Comparison of ENCODE assay signal across 27 cellular contexts in the genomic region with DNA sequence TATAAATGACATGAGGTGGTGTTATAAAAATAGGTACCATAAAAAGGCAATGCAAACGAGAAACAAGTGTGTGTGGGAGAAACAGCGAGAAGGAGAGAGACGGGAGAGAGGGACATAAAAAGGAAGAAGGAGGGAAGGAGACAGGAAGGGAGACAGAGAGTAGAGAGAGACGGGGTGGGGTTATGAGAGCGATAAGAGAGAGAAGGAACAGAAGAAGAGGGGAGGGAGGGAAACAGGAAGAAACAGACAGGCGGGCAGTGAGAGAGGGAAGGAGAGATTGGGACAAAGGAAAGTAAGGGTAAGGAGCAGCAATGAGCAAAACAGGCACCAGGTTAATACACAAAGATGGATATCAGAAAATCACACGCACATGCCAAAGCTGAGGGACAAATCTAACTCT.
"Had no signal": no experiment of that assay in that cellular context is flagged by ENCODE, and none has a peak within 500 bp of the region (broad histone marks: within the 10 kb centered on the region; RNA-seq: fewer than 3 reads in every experiment).

No MANE protein-coding gene starts in this region.

- H3K9me3 Mint-ChIP-seq: activated naive CD4-positive, alpha-beta T cell treated with anti-CD3 and anti-CD28 coated beads, Interleukin-2, amount 50 U/mL, for 24 hours; T-helper 2 cell treated with Interferon-gamma antibody and Interleukin-4, amounts not matched to agents 5 μg/mL and 100 μg/mL, for 36 hours had no signal

- DNase-seq: activated CD4-positive, alpha-beta T cell treated with anti-CD3 and anti-CD28 coated beads for 48 hours; activated CD4-positive, alpha-beta T cell treated with anti-CD3 and anti-CD28 coated beads, Interleukin-2, amount 50 U/mL, for 4 hours; activated CD4-positive, CD25-positive, alpha-beta regulatory T cell treated with anti-CD3 and anti-CD28 coated beads, Interleukin-2, amount 50 U/mL, for 72 hours; activated CD8-positive, alpha-beta memory T cell treated with anti-CD3 and anti-CD28 coated beads, Interleukin-2, amount 50 U/mL, for 48 hours; activated CD8-positive, alpha-beta T cell treated with anti-CD3 and anti-CD28 coated beads, Interleukin-2, amount 10 ng/mL, durations not matched to agents 7 days and 5 days; activated effector memory CD4-positive, alpha-beta T cell treated with Interleukin-2 at 50 U/mL for 16 hours; activated naive CD4-positive, alpha-beta T cell; activated T-cell treated with anti-CD3 and anti-CD28 coated beads, Interleukin-2, amount 50 U/mL, for 1 hour; aorta; caudate nucleus; KG1; NCI-H1105; NCI-H1436; NCI-H1694 treated with DMSO at 0.1 percent for 48 hours; NCI-H2029 treated with DMSO at 0.1 percent for 48 hours; NCI-H345; NCI-H510A treated with DMSO at 0.1 percent for 48 hours; Peyer's patch; Right ventricle myocardium superior; SJCRH30; SK-N-SH; T-helper 1 cell had no signal

- ATAC-seq: activated CD8-positive, alpha-beta T cell treated with anti-CD3 and anti-CD28 coated beads, Interleukin-2, amount 10 ng/mL, durations not matched to agents 7 days and 5 days; WTC11 had no signal

- H3K27ac Mint-ChIP-seq: activated CD8-positive, alpha-beta T cell treated with anti-CD3 and anti-CD28 coated beads, Interleukin-2, amount 10 ng/mL, durations not matched to agents 7 days and 5 days; activated naive CD4-positive, alpha-beta T cell treated with anti-CD3 and anti-CD28 coated beads, Interleukin-2, amount 50 U/mL, for 24 hours; T-helper 2 cell treated with Interferon-gamma antibody and Interleukin-4, amounts not matched to agents 5 μg/mL and 100 μg/mL, for 36 hours; WTC11 had no signal

- H3K4me3 Mint-ChIP-seq: activated CD8-positive, alpha-beta T cell treated with anti-CD3 and anti-CD28 coated beads, Interleukin-2, amount 10 ng/mL, durations not matched to agents 7 days and 5 days; activated naive CD4-positive, alpha-beta T cell treated with anti-CD3 and anti-CD28 coated beads, Interleukin-2, amount 50 U/mL, for 24 hours; T-helper 2 cell treated with Interferon-gamma antibody and Interleukin-4, amounts not matched to agents 5 μg/mL and 100 μg/mL, for 36 hours; WTC11 had no signal

- H3K4me1 ChIP-seq: breast epithelium, Peyer's patch, SJCRH30 had no signal

- H3K27me3 ChIP-seq: breast epithelium, Peyer's patch, SJCRH30 had no signal

- H3K9ac ChIP-seq: SK-N-SH had no signal

- H3K4me3 ChIP-seq: breast epithelium, Peyer's patch, SJCRH30 had no signal

- H3K27ac ChIP-seq: breast epithelium, Peyer's patch, RWPE1, SJCRH30 had no signal

- H3K36me3 Mint-ChIP-seq: activated naive CD4-positive, alpha-beta T cell treated with anti-CD3 and anti-CD28 coated beads, Interleukin-2, amount 50 U/mL, for 24 hours; WTC11 had no signal

- H3K36me3 ChIP-seq: breast epithelium, Peyer's patch, SJCRH30 had no signal

- H3K4me2 ChIP-seq: SK-N-SH had no signal

- H3K9me3 ChIP-seq: breast epithelium, Peyer's patch, SJCRH30, SK-N-SH had no signal

- H3K27me3 Mint-ChIP-seq: activated naive CD4-positive, alpha-beta T cell treated with anti-CD3 and anti-CD28 coated beads, Interleukin-2, amount 50 U/mL, for 24 hours had no signal
